20 cellular contexts compared by ENCODE assay signal in the genomic region with DNA sequence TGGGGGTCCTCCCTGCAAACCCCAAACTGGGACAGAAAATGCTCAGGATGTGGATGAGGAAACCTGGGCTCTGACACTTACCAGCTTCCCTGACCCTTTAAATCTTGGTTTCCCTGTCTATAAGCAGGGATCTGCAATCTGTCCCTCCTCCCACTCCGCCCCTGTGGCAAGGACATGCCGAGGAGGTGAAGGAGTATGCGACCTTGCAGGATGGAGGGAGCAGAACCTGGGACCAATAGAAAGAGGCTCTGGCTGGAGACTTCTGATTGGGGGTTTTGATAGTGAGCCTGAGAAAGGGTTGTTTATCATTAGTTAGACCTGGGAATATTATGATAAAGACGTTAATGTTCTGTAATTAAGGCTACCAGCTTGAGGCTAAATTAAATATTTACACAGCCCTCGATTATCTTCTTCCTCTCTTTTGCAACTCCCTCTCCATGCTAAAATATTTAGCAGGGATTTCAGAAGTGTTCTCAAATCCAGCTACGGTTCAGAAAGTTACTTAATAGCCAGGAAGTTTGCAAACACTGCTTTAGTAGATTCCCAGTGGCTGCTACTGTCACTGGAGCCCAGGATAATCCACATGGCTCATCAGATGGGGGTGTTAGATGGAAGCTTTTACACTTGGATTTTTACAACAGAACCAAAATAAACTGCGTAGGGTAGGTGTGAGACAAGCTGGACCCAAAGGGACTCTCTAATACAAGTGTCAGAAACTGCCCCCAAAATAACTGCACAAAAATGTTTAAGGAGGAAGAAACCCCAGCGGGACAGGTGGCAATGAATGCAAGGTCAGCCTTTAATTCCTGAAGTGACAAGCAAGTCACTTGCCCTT. TPM values are rescaled to one million over a fixed set of nuclear protein-coding genes. Genes with fewer than 3 reads are reported as not detected.
DNase-seq lines count a peak whose midpoint lies in the region; ATAC-seq, FAIRE-seq and TF ChIP-seq lines count a peak whose summit lies in the region.
"Had no signal": no experiment of that assay in that cellular context is flagged by ENCODE, and none has a peak within 500 bp of the region (broad histone marks: within the 10 kb centered on the region; RNA-seq: fewer than 3 reads in every experiment).

No MANE protein-coding gene starts in this region.

- TF ChIP-seq RAD21 in A549 (conservative IDR thresholded peaks at IDR 0.05 in 1 of 2, IDR thresholded peaks at IDR 0.05 in 1 of 2) (no peak), H1 (IDR thresholded peaks at IDR 0.05 in 1 of 2, conservative IDR thresholded peaks at IDR 0.05 in 1 of 2; ENCODE audit: low read depth in 2 of 2, low read length in 2 of 2) (no peak)

- H3K4me3 Mint-ChIP-seq in activated CD4-positive, alpha-beta T cell treated with anti-CD3 and anti-CD28 coated beads, Interleukin-2, amount 10 ng/mL, durations not matched to agents 7 days and 5 days = no peak overlapping the region
- H3K4me3 Mint-ChIP-seq: activated CD4-positive, alpha-beta T cell treated with anti-CD3 and anti-CD28 coated beads for 36 hours; HFFc6; memory B cell had no signal

- no peak overlapping the region for H4K5ac ChIP-seq in H1 (ENCODE audit: insufficient read length, low read depth, low read length)

- POLR2A ChIA-PET in A549 (lab: Yijun Ruan, JAX) = no interaction called here
- POLR2A ChIA-PET in H1 (lab: Charles Lee; ENCODE audit: partially characterized antibody) = interaction anchor here (1.2 to 3.2 kb wide), 3 partner anchors 10 to 163 kb away, joined by 3 to 10 read pairs (median 6); partner anchors contain the start of genes PAQR5 and RPLP1
- POLR2A ChIA-PET in activated CD4-positive, alpha-beta T cell treated with anti-CD3 and anti-CD28 coated beads, Interleukin-2, amount 10 ng/mL, durations not matched to agents 7 days and 5 days (lab: Charles Lee) = no interaction called here

- no peak overlapping the region for H3K56ac ChIP-seq in H1 (replicated peaks; ENCODE audit: insufficient read length, low read depth, low read length)

- no peak for TF ChIP-seq POLR2A in A549 (IDR thresholded peaks at IDR 0.05; ENCODE audit: low read length)
- TF ChIP-seq POLR2A in H1 (IDR thresholded peaks at IDR 0.05; ENCODE audit: control extremely low read depth in 1 of 2, low read depth in 2 of 2, low read length in 2 of 2) = no peak

- in situ Hi-C loops in KBM-7 (cut with MboI; ENCODE audit: low pct_unique_long_range_greater_than_20kb, low sequenced_read_pairs) = no loop called here

- no peak overlapping the region for H2BK20ac ChIP-seq in H1 (ENCODE audit: low read length)

- H3K4me1 ChIP-seq in A549 = peaks cover 22% of the 10 kb centered on the region
- 0 out of 7 replicates have a peak, but pooled peaks cover 0 to 2% (median 0%) of the 10 kb centered on the region in 4 experiments for H3K4me1 ChIP-seq in H1 (replicated peaks in 1 of 4; ENCODE audit: control insufficient read depth in 3 of 4, insufficient read depth in 4 of 4, low read length in 3 of 4)
- no peaks in the 10 kb centered on the region for H3K4me1 ChIP-seq in mesenchymal stem cell (ENCODE audit: control insufficient read depth, insufficient read depth, low read depth, low read length)
- H3K4me1 ChIP-seq: gastroesophageal sphincter had no signal

- H4K91ac ChIP-seq in H1 (replicated peaks; ENCODE audit: insufficient read length, low read length) (no peak overlapping the region), mesenchymal stem cell (ENCODE audit: low read length) (no peak overlapping the region)

- H3K36me3 Mint-ChIP-seq in activated CD4-positive, alpha-beta T cell treated with anti-CD3 and anti-CD28 coated beads, Interleukin-2, amount 10 ng/mL, durations not matched to agents 7 days and 5 days (ENCODE audit: low read depth) = no peaks in the 10 kb centered on the region
- H3K36me3 Mint-ChIP-seq: memory B cell had no signal

- H3K27me3 Mint-ChIP-seq in activated CD4-positive, alpha-beta T cell treated with anti-CD3 and anti-CD28 coated beads, Interleukin-2, amount 10 ng/mL, durations not matched to agents 7 days and 5 days = no peaks in the 10 kb centered on the region
- H3K27me3 Mint-ChIP-seq: activated CD4-positive, alpha-beta T cell treated with anti-CD3 and anti-CD28 coated beads for 36 hours had no signal

- no peaks in the 10 kb centered on the region for H3K9me3 Mint-ChIP-seq in activated CD4-positive, alpha-beta T cell treated with anti-CD3 and anti-CD28 coated beads, Interleukin-2, amount 10 ng/mL, durations not matched to agents 7 days and 5 days
- H3K9me3 Mint-ChIP-seq: HFFc6, memory B cell had no signal

- no peak for FAIRE-seq in A549 (lab: Jason Lieb, UNC)
- FAIRE-seq in H1 (lab: Jason Lieb, UNC) = peak; percentile 39
- FAIRE-seq: endothelial cell of umbilical vein had no signal

- H3K9ac ChIP-seq in H1 (replicated peaks in 1 of 4; ENCODE audit: extremely low read depth in 1 of 4, low read depth in 3 of 4, low read length in 3 of 4) (no peak overlapping the region), mesenchymal stem cell (ENCODE audit: low read length) (no peak overlapping the region)
- H3K9ac ChIP-seq: SK-N-SH had no signal

- H2AK5ac ChIP-seq in H1 (ENCODE audit: low read depth, low read length) (no peak overlapping the region), mesenchymal stem cell (ENCODE audit: low read length, severe bottlenecking) (no peak overlapping the region)

- H2BK12ac ChIP-seq in H1 (ENCODE audit: low read depth, low read length) = no peak overlapping the region
- no peak overlapping the region for H2BK12ac ChIP-seq in mesenchymal stem cell (ENCODE audit: low read length in 2 of 2)

- CTCF ChIA-PET in A549 (lab: Yijun Ruan, JAX) (interaction anchor here (0.6 to 5.5 kb wide), 12 partner anchors 10 to 230 kb away, joined by 3 to 32 read pairs (median 6); partner anchors contain the start of gene GLCE), H1 (lab: Charles Lee; ENCODE audit: partially characterized antibody) (interaction anchor here (0.8 to 5.6 kb wide), 7 partner anchors 10 to 258 kb away, joined by 3 to 26 read pairs (median 5); no protein-coding TSS in a partner anchor)
- CTCF ChIA-PET in activated CD4-positive, alpha-beta T cell treated with anti-CD3 and anti-CD28 coated beads, Interleukin-2, amount 10 ng/mL, durations not matched to agents 7 days and 5 days (lab: Charles Lee) = interaction anchor here (1.4 kb wide), 1 partner anchor 31 kb away, joined by 4 read pairs; no protein-coding TSS in a partner anchor

- H4K8ac ChIP-seq in H1 (ENCODE audit: extremely low read depth, insufficient read depth, low read length) = no peak overlapping the region
- no peak overlapping the region for H4K8ac ChIP-seq in mesenchymal stem cell (ENCODE audit: low read length)

- H2AFZ ChIP-seq in H1 (ENCODE audit: low read length) = peak overlapping the region; percentile 6; the same call in 1 of the 2 replicates
- H2AFZ ChIP-seq in mesenchymal stem cell (ENCODE audit: low read depth, low read length) = no peak overlapping the region

- H3K4me1 Mint-ChIP-seq in activated CD4-positive, alpha-beta T cell treated with anti-CD3 and anti-CD28 coated beads, Interleukin-2, amount 10 ng/mL, durations not matched to agents 7 days and 5 days = no peaks in the 10 kb centered on the region
- H3K4me1 Mint-ChIP-seq: activated CD4-positive, alpha-beta T cell treated with anti-CD3 and anti-CD28 coated beads for 36 hours; memory B cell had no signal

- H3K23me2 ChIP-seq in H1 (ENCODE audit: low read depth, low read length) = no peaks in the 10 kb centered on the region; the same call in 1 of the 2 replicates

- TF ChIP-seq CTCF in A549 (IDR thresholded peaks at IDR 0.05) (no peak), H1 (IDR thresholded peaks at IDR 0.05; ENCODE audit: control extremely low read depth in 1 of 3, insufficient read depth in 1 of 3, low read depth in 1 of 3, low read length in 3 of 3) (no peak)

- no peaks in the 10 kb centered on the region; a peak in 1 of 7 replicates for H3K27me3 ChIP-seq in H1 (replicated peaks in 1 of 4; ENCODE audit: control insufficient read depth in 3 of 4, extremely low read depth in 1 of 4, insufficient read depth in 3 of 4, low read length in 3 of 4)
- peaks cover 0 to 4% of the 10 kb centered on the region in 2 experiments for H3K27me3 ChIP-seq in mesenchymal stem cell (ENCODE audit: control insufficient read depth in 1 of 2, insufficient read depth in 1 of 2, low read length in 2 of 2)
- H3K27me3 ChIP-seq: gastroesophageal sphincter had no signal

- no peaks in the 10 kb centered on the region for H3K36me3 ChIP-seq in H1 (ENCODE audit: control insufficient read depth in 2 of 4, insufficient read depth in 4 of 4, low read length in 3 of 4)
- H3K36me3 ChIP-seq in mesenchymal stem cell (ENCODE audit: control insufficient read depth in 1 of 2, insufficient read depth in 2 of 2, low read depth in 1 of 2, low read length in 2 of 2) = no peaks in the 10 kb centered on the region
- H3K36me3 ChIP-seq: gastroesophageal sphincter had no signal

- H3K27ac ChIP-seq in A549 = peak overlapping the region in 1 of 2 experiments; percentile 25; a peak in 3 of 6 replicates
- H3K27ac ChIP-seq in H1 (ENCODE audit: low read depth, low read length) = no peak overlapping the region
- no peak overlapping the region for H3K27ac ChIP-seq in mesenchymal stem cell (ENCODE audit: low read length, poor library complexity, severe bottlenecking)

- no peak overlapping the region for H3K23ac ChIP-seq in H1 (ENCODE audit: insufficient read length)
- H3K23ac ChIP-seq in mesenchymal stem cell (ENCODE audit: low read length in 2 of 2) = no peak overlapping the region

- H4K20me1 ChIP-seq in H1 (replicated peaks in 1 of 2; ENCODE audit: control insufficient read depth in 1 of 2, insufficient read depth in 2 of 2, low read length in 2 of 2) = no peaks in the 10 kb centered on the region

- 41% methylated on average over 8 of the region's 8 CpGs for WGBS in A549 (ENCODE audit: missing lambda C conversion rate)
- WGBS in H1 (ENCODE audit: extremely low coverage in 1 of 2, insufficient coverage in 1 of 2, insufficient read length in 1 of 2, insufficient replicate concordance in 2 of 2, low coverage in 1 of 2, low lambda C conversion rate in 2 of 2, missing lambda C conversion rate in 1 of 2), 2 experiments = 80% methylated on average over 8 of the region's 8 CpGs; no CpG with 5 or more reads in 1 of the 2 experiments
- WGBS in mesenchymal stem cell = 32% methylated on average over 7 of the region's 8 CpGs

- H3K79me1 ChIP-seq in H1 (ENCODE audit: low read depth, low read length) = no peaks in the 10 kb centered on the region
- H3K79me1 ChIP-seq in mesenchymal stem cell (replicated peaks; ENCODE audit: low read length, poor library complexity, severe bottlenecking) = no peaks in the 10 kb centered on the region

- DNase-seq in A549 (ENCODE audit: low read depth in 1 of 2, low spot score in 1 of 2) (no peak), NCI-H1105 treated with DMSO at 0.1 percent for 48 hours (lab: John Stamatoyannopoulos, UW) (peak; percentile 42), H1 (ENCODE audit: low read depth in 1 of 2, low spot score in 2 of 2) (no peak), mesenchymal stem cell (peak; percentile 65), KBM-7 (no peak), hippocampal formation (lab: John Stamatoyannopoulos, UW) (no peak)
- no peak for DNase-seq in activated CD4-positive, alpha-beta T cell treated with anti-CD3 and anti-CD28 coated beads, Interleukin-2, amount 10 ng/mL, durations not matched to agents 7 days and 5 days
- DNase-seq: activated CD4-positive, alpha-beta T cell treated with anti-CD3 and anti-CD28 coated beads for 36 hours; activated naive CD4-positive, alpha-beta T cell treated with Interleukin-2 at 50 U/mL for 16 hours; COR-L47; HFFc6; NCI-H1930; NCI-H526; SK-N-SH; T1000 had no signal

- H3K4me2 ChIP-seq in A549 (peak overlapping the region; percentile 46), H1 (ENCODE audit: insufficient read depth in 1 of 2, low read depth in 2 of 2, low read length in 2 of 2) (no peak overlapping the region), mesenchymal stem cell (ENCODE audit: low read length, poor library complexity, severe bottlenecking) (no peak overlapping the region)
- H3K4me2 ChIP-seq: SK-N-SH had no signal

- H3K79me2 ChIP-seq in H1 (ENCODE audit: control insufficient read depth in 1 of 2, insufficient read depth in 2 of 2, low read length in 2 of 2) = no peaks in the 10 kb centered on the region

- H3K4me3 ChIP-seq in A549 (no peak overlapping the region), H1 (ENCODE audit: extremely low read depth in 1 of 4, insufficient read depth in 2 of 4, low read depth in 3 of 4, low read length in 4 of 4) (no peak overlapping the region), mesenchymal stem cell (ENCODE audit: insufficient read depth in 1 of 2, low read depth in 1 of 2, low read length in 2 of 2) (no peak overlapping the region)
- H3K4me3 ChIP-seq: gastroesophageal sphincter had no signal

- TF ChIP-seq EP300 in A549 (IDR thresholded peaks at IDR 0.05) (no peak), H1 (IDR thresholded peaks at IDR 0.05; ENCODE audit: borderline replicate concordance in 1 of 2, low read depth in 2 of 2, low read length in 2 of 2) (no peak)

- H2BK15ac ChIP-seq in H1 (ENCODE audit: low read length) (no peak overlapping the region), mesenchymal stem cell (ENCODE audit: low read depth, poor library complexity, severe bottlenecking) (no peak overlapping the region)

- H2BK120ac ChIP-seq in H1 (replicated peaks; ENCODE audit: low read depth, low read length) (no peak overlapping the region), mesenchymal stem cell (ENCODE audit: low read depth, low read length) (peak overlapping the region; percentile 6)

- H3K14ac ChIP-seq in H1 (ENCODE audit: insufficient read length) = no peak overlapping the region
- no peak overlapping the region for H3K14ac ChIP-seq in mesenchymal stem cell (ENCODE audit: low read length in 2 of 2)

- H3K4ac ChIP-seq in H1 (replicated peaks; ENCODE audit: insufficient read length, low read depth, low read length) (no peak overlapping the region), mesenchymal stem cell (ENCODE audit: low read depth in 1 of 2, low read length in 2 of 2) (peak overlapping the region in 1 of 2 experiments; percentile 24)

- H2BK5ac ChIP-seq in H1 (ENCODE audit: low read depth, low read length) (no peak overlapping the region), mesenchymal stem cell (ENCODE audit: low read depth, low read length, poor library complexity, severe bottlenecking) (no peak overlapping the region)

- H3K18ac ChIP-seq in H1 (ENCODE audit: extremely low read depth, low read length) = no peak overlapping the region
- peak overlapping the region in 1 of 2 experiments; percentile 38 for H3K18ac ChIP-seq in mesenchymal stem cell (ENCODE audit: low read depth in 1 of 2, low read length in 2 of 2)

- H3K9me3 ChIP-seq in A549 (no peaks in the 10 kb centered on the region), H1 (ENCODE audit: insufficient read depth in 2 of 2, low read depth in 1 of 2, low read length in 1 of 2) (no peaks in the 10 kb centered on the region), mesenchymal stem cell (ENCODE audit: control insufficient read depth, low read length) (no peaks in the 10 kb centered on the region)
- H3K9me3 ChIP-seq: gastroesophageal sphincter, SK-N-SH had no signal

- no peak overlapping the region for H3K27ac Mint-ChIP-seq in activated CD4-positive, alpha-beta T cell treated with anti-CD3 and anti-CD28 coated beads, Interleukin-2, amount 10 ng/mL, durations not matched to agents 7 days and 5 days
- H3K27ac Mint-ChIP-seq: activated CD4-positive, alpha-beta T cell treated with anti-CD3 and anti-CD28 coated beads for 36 hours; HFFc6; memory B cell had no signal

- ATAC-seq in A549 (peak; percentile 11 to 52; a peak in 3 of 6 replicates), HG03045 (IDR thresholded peaks at IDR 0.05; ENCODE audit: unreplicated experiment) (no peak)
- ATAC-seq: activated CD4-positive, alpha-beta T cell treated with anti-CD3 and anti-CD28 coated beads for 36 hours; gastroesophageal sphincter had no signal

RNA-seq across cellular contexts. Expression of gene PAQR5, which starts 9.2 kb away (rescaled TPM):
- polyA plus RNA-seq in A549 (2011; rRNA removed) (114 and 158 TPM in 2 replicates), A549 (2017; fragmentation: RNase III; extraction: RNeasy Plus Mini Kit Qiagen cat#74134 plus additional on column Dnase treatment) (83.8 to 104 TPM (median 90.7 TPM) in 3 replicates), H1 (2011; rRNA removed) (15.8 and 18.1 TPM in 2 replicates)
- polyA plus RNA-seq in A549 (2012; cell fraction: cytosol; rRNA removed) = 109 and 154 TPM in 2 replicates
- 113 and 118 TPM in 2 replicates for polyA plus RNA-seq in A549 (2012; cell fraction: nucleus; rRNA removed)
- polyA minus RNA-seq in A549 (2011; rRNA and poly(A)+ RNA removed) = 292 and 372 TPM in 2 replicates
- total RNA-seq in H1 (2021; fragmentation: NEBNext Ultra II Directional; extraction: Animal tissue kit (Norgen Biotek cat#: 25700)) = 7.8 and 8.7 TPM in 2 replicates
- 10.0 TPM for polyA plus RNA-seq in H1 (2011; cell fraction: cytosol; rRNA removed)
- polyA plus RNA-seq in H1 (2011; cell fraction: nucleus; rRNA removed) = 17.0 TPM
- polyA plus RNA-seq in H1 (2012, experiment 1 of 2) = 5.8 to 8.4 TPM (median 7.3 TPM) in 4 replicates
- 4.3 TPM for polyA plus RNA-seq in H1 (2012, experiment 2 of 2)
- polyA plus RNA-seq in H1 (2013, experiment 1 of 2) = 9.2 TPM
- 9.5 TPM for polyA plus RNA-seq in H1 (2013, experiment 2 of 2)
- 64.9 and 76.4 TPM in 2 replicates for polyA minus RNA-seq in H1 (2011; rRNA and poly(A)+ RNA removed)
- 8.6 TPM for polyA minus RNA-seq in H1 (2011; cell fraction: cytosol; rRNA and poly(A)+ RNA removed)
- 15.0 TPM for polyA minus RNA-seq in H1 (2011; cell fraction: nucleus; rRNA and poly(A)+ RNA removed)
- polyA plus RNA-seq in mesenchymal stem cell (2013, experiment 1 of 2) = 8.3 TPM
- polyA plus RNA-seq in mesenchymal stem cell (2013, experiment 2 of 2) = 8.1 TPM
- total RNA-seq in activated CD4-positive, alpha-beta T cell treated with anti-CD3 and anti-CD28 coated beads, Interleukin-2, amount 10 ng/mL, durations not matched to agents 7 days and 5 days = not detected
- polyA plus RNA-seq: neural cell had no signal

Comparison
In these comparisons a context has a peak if more than half of its experiments do, and no peak if none do; other contexts are left out.
1. DNase-seq: peak in NCI-H1105 treated with DMSO at 0.1 percent for 48 hours (single experiment) and mesenchymal stem cell (single experiment); none in A549 (0 of 2), H1 (0 of 2), KBM-7 (single experiment), activated CD4-positive, alpha-beta T cell treated with anti-CD3 and anti-CD28 coated beads, Interleukin-2, amount 10 ng/mL, durations not matched to agents 7 days and 5 days (single experiment) and hippocampal formation (0 of 2).
2. Of the 18 proteins assayed by ChIP-seq in both H1 and A549: peak only in H1: none; only in A549: MAFK; in both: none; in neither: 17.